17 cellular contexts compared by ENCODE assay signal in the genomic region with DNA sequence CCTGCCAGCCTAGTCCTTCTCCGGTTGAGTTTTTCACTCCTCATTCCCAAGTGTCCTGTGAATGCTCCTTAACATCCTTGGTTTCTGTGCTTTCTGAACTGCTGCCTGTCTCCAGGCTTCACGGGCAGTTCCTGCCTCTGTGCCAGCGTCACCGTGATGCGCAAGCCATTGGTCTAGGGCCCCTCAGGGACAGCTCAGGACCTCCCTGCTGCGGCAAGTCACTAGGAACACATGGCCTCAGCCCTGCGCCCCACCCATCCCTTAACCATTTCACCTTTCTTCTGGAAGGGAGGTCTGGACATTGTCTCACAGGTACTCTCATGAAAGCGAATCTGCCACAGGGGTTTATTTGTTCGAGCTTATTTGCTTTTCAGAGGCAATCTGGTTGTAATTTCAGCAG.
DNase-seq lines count a peak whose midpoint lies in the region; ATAC-seq and TF ChIP-seq lines count a peak whose summit lies in the region.
"Had no signal": no experiment of that assay in that cellular context is flagged by ENCODE, and none has a peak within 500 bp of the region (broad histone marks: within the 10 kb centered on the region; RNA-seq: fewer than 3 reads in every experiment).

No MANE protein-coding gene starts in this region.

- no peak overlapping the region for H3K27ac ChIP-seq in CD4-positive, alpha-beta memory T cell (ENCODE audit: low read depth, low read length)
- H3K27ac ChIP-seq: SJCRH30 had no signal

- H3K4me1 Mint-ChIP-seq in nephron progenitor cell: peaks cover 73% of the 10 kb centered on the region
- peaks cover 0 to 3% (median 0%) of the 10 kb centered on the region in 4 donors for H3K4me1 Mint-ChIP-seq in CD4-positive, alpha-beta memory T cell

- H3K4me1 ChIP-seq in CD4-positive, alpha-beta memory T cell (ENCODE audit: insufficient read depth, low read length): peaks cover 3% of the 10 kb centered on the region

- no peak for ATAC-seq in GM19351 (IDR thresholded peaks at IDR 0.05; ENCODE audit: unreplicated experiment)
- ATAC-seq: K562 had no signal

- intact Hi-C loops in CD4-positive, alpha-beta memory T cell (cut with micrococcal nuclease): no loop called here

- CTCF ChIA-PET in CD4-positive, alpha-beta memory T cell (lab: Charles Lee; ENCODE audit: partially characterized antibody): interaction anchor here (1.2 kb wide), 1 partner anchor 26 kb away, joined by 3 read pairs; no protein-coding TSS in a partner anchor

- no peaks in the 10 kb centered on the region for H3K36me3 ChIP-seq in CD4-positive, alpha-beta memory T cell (ENCODE audit: insufficient read depth, low read length)
- H3K36me3 ChIP-seq: SJCRH30 had no signal

- in situ Hi-C loops in G401 (cut with HindIII; ENCODE audit: low sequenced_read_pairs): no loop called here

- peaks cover 7% of the 10 kb centered on the region for H3K9me3 Mint-ChIP-seq in nephron progenitor cell
- H3K9me3 Mint-ChIP-seq in CD4-positive, alpha-beta memory T cell: no peaks in the 10 kb centered on the region
- H3K9me3 Mint-ChIP-seq: T-helper 1 cell treated with Interleukin-12 subunit alpha and Interleukin-12 subunit beta and Interleukin-4 antibody, amounts not matched to agents 30 μg/mL and 1 μg/mL, for 36 hours had no signal

- no peaks in the 10 kb centered on the region for H3K36me3 Mint-ChIP-seq in nephron progenitor cell (ENCODE audit: low read depth)
- no peaks in the 10 kb centered on the region for H3K36me3 Mint-ChIP-seq in CD4-positive, alpha-beta memory T cell

- H3K9me3 ChIP-seq in CD4-positive, alpha-beta memory T cell (ENCODE audit: control insufficient read depth in 1 of 2, low read length in 2 of 2): no peaks in the 10 kb centered on the region
- H3K9me3 ChIP-seq: SJCRH30 had no signal

- POLR2A ChIA-PET in CD4-positive, alpha-beta memory T cell (lab: Charles Lee; ENCODE audit: partially characterized antibody): no interaction called here

- no peaks in the 10 kb centered on the region for H3K27me3 Mint-ChIP-seq in nephron progenitor cell (ENCODE audit: low read depth, poor library complexity)
- H3K27me3 Mint-ChIP-seq in CD4-positive, alpha-beta memory T cell: no peaks in the 10 kb centered on the region

- peak overlapping the region; percentile 35 for H3K4me3 Mint-ChIP-seq in nephron progenitor cell
- no peak overlapping the region for H3K4me3 Mint-ChIP-seq in CD4-positive, alpha-beta memory T cell
- H3K4me3 Mint-ChIP-seq: T-helper 1 cell treated with Interleukin-12 subunit alpha and Interleukin-12 subunit beta and Interleukin-4 antibody, amounts not matched to agents 30 μg/mL and 1 μg/mL, for 36 hours had no signal

- no peaks in the 10 kb centered on the region for H3K27me3 ChIP-seq in CD4-positive, alpha-beta memory T cell (ENCODE audit: insufficient read depth, low read length)
- H3K27me3 ChIP-seq: SJCRH30 had no signal

- peak; percentile 33 for DNase-seq in G401 (ENCODE audit: low spot score)
- DNase-seq in NCI-H146 treated with DMSO at 0.1 percent for 48 hours (lab: John Stamatoyannopoulos, UW; ENCODE audit: unreplicated experiment): peak; percentile 17
- peak; percentile 55 for DNase-seq in cerebellar cortex (ENCODE audit: low spot score)
- no peak for DNase-seq in nephron progenitor cell
- no peak for DNase-seq in NCI-H2227 (lab: John Stamatoyannopoulos, UW; ENCODE audit: unreplicated experiment)
- DNase-seq in CD4-positive, alpha-beta memory T cell: no peak
- no peak for DNase-seq in stimulated activated CD4-positive, alpha-beta T cell treated with anti-CD3 and anti-CD28 coated beads, Interleukin-4, amount 100 ng/mL, for 4 hours
- DNase-seq: C1 segment of cervical spinal cord, DND-41, GOT3, NCI-H1092 treated with DMSO at 0.1 percent for 48 hours, NCI-H1930, NCI-H510A, SJCRH30 had no signal

- H3K4me3 ChIP-seq in CD4-positive, alpha-beta memory T cell (ENCODE audit: low read length in 2 of 2): no peak overlapping the region
- H3K4me3 ChIP-seq: K562, SJCRH30 had no signal

- peak overlapping the region; percentile 44 for H3K27ac Mint-ChIP-seq in nephron progenitor cell
- H3K27ac Mint-ChIP-seq in CD4-positive, alpha-beta memory T cell: no peak overlapping the region
- H3K27ac Mint-ChIP-seq: T-helper 1 cell treated with Interleukin-12 subunit alpha and Interleukin-12 subunit beta and Interleukin-4 antibody, amounts not matched to agents 30 μg/mL and 1 μg/mL, for 36 hours had no signal

- TF ChIP-seq CTCF in nephron progenitor cell (IDR thresholded peaks at IDR 0.05): no peak

Comparison
In these comparisons a context has a peak if more than half of its experiments do, and no peak if none do; other contexts are left out.
1. DNase-seq: peak in G401 (single experiment), NCI-H146 treated with DMSO at 0.1 percent for 48 hours (single experiment) and cerebellar cortex (single experiment); none in nephron progenitor cell (single experiment), NCI-H2227 (single experiment), CD4-positive, alpha-beta memory T cell (0 of 5) and stimulated activated CD4-positive, alpha-beta T cell treated with anti-CD3 and anti-CD28 coated beads, Interleukin-4, amount 100 ng/mL, for 4 hours (0 of 2).